14 cellular contexts compared by ENCODE assay signal in genomic region chr19:4360641-4361151, GRCh38. TPM values are rescaled to one million over a fixed set of nuclear protein-coding genes. Genes with fewer than 3 reads are reported as not detected.
DNase-seq lines count a peak whose midpoint lies in the region; ATAC-seq and TF ChIP-seq lines count a peak whose summit lies in the region.
"Had no signal": no experiment of that assay in that cellular context is flagged by ENCODE, and none has a peak within 500 bp of the region (broad histone marks: within the 10 kb centered on the region; RNA-seq: fewer than 3 reads in every experiment).

No MANE protein-coding gene starts in this region.

- no peak for TF ChIP-seq CTCF in MCF 10A (IDR thresholded peaks at IDR 0.05; ENCODE audit: unreplicated experiment)
- no peak for TF ChIP-seq CTCF in breast epithelium (IDR thresholded peaks at IDR 0.05)
- no peak for TF ChIP-seq CTCF in type B pancreatic cell (conservative IDR thresholded peaks at IDR 0.05)

- peak; percentile 17 for ATAC-seq in left lobe of liver
- ATAC-seq: pancreas had no signal

- H3K4me1 Mint-ChIP-seq in MCF 10A (ENCODE audit: insufficient read depth, unreplicated experiment): no peaks in the 10 kb centered on the region
- H3K4me1 Mint-ChIP-seq in activated naive CD8-positive, alpha-beta T cell treated with anti-CD3 and anti-CD28 coated beads for 36 hours: no peaks in the 10 kb centered on the region
- no peaks in the 10 kb centered on the region for H3K4me1 Mint-ChIP-seq in type B pancreatic cell (ENCODE audit: unreplicated experiment)

- peak overlapping the region; percentile 29 for H3K27ac Mint-ChIP-seq in MCF 10A (ENCODE audit: low read depth, unreplicated experiment)
- peak overlapping the region; percentile 34 for H3K27ac Mint-ChIP-seq in activated naive CD8-positive, alpha-beta T cell treated with anti-CD3 and anti-CD28 coated beads for 36 hours
- peak overlapping the region; percentile 70 for H3K27ac Mint-ChIP-seq in type B pancreatic cell

- no peaks in the 10 kb centered on the region for H3K36me3 ChIP-seq in breast epithelium

- no peaks in the 10 kb centered on the region for H3K4me1 ChIP-seq in breast epithelium
- H3K4me1 ChIP-seq: pancreas had no signal

- no peak for DNase-seq in MCF 10A (ENCODE audit: unreplicated experiment)
- DNase-seq in breast epithelium (ENCODE audit: low spot score in 2 of 2): no peak
- DNase-seq in activated naive CD8-positive, alpha-beta T cell treated with anti-CD3 and anti-CD28 coated beads for 36 hours: no peak
- no peak for DNase-seq in left lobe of liver (ENCODE audit: low spot score)
- DNase-seq in type B pancreatic cell (ENCODE audit: extremely low spot score, unreplicated experiment): no peak
- DNase-seq in amniotic stem cell (lab: John Stamatoyannopoulos, UW): no peak
- no peak for DNase-seq in RPMI8226
- DNase-seq in stimulated activated naive CD4-positive, alpha-beta T cell (lab: John Stamatoyannopoulos, UW): no peak
- DNase-seq: DMS79; effector memory CD4-positive, alpha-beta T cell; left ventricle myocardium inferior; NCI-H1105 treated with DMSO at 0.1 percent for 48 hours; SHP77 treated with DMSO at 0.1 percent for 48 hours had no signal

- no peak overlapping the region for H3K4me3 ChIP-seq in breast epithelium
- H3K4me3 ChIP-seq: left ventricle myocardium inferior, pancreas had no signal

- TF ChIP-seq POLR2A in breast epithelium (IDR thresholded peaks at IDR 0.05): no peak

- H3K36me3 Mint-ChIP-seq in MCF 10A (ENCODE audit: insufficient read depth, unreplicated experiment): peaks cover 65% of the 10 kb centered on the region
- H3K36me3 Mint-ChIP-seq in activated naive CD8-positive, alpha-beta T cell treated with anti-CD3 and anti-CD28 coated beads for 36 hours: no peaks in the 10 kb centered on the region
- H3K36me3 Mint-ChIP-seq in type B pancreatic cell: no peaks in the 10 kb centered on the region

- TSS peak; percentile 63 for BruUV-seq in MCF 10A (replicated peaks; lab: Mats Ljungman, UMichigan)

- intact Hi-C loops in MCF 10A (cut with micrococcal nuclease) (no loop called here), breast epithelium (cut with DNase I; ENCODE audit: low total_unique reads) (loop anchor here (10.0 kb wide), 2 partner anchors 96 to 1364 kb away; partner anchors contain the start of genes CATSPERD and LONP1)

- no peaks in the 10 kb centered on the region for H3K9me3 ChIP-seq in breast epithelium
- H3K9me3 ChIP-seq: left ventricle myocardium inferior, pancreas had no signal

- H3K9me3 Mint-ChIP-seq in MCF 10A (ENCODE audit: unreplicated experiment) (no peaks in the 10 kb centered on the region), type B pancreatic cell (no peaks in the 10 kb centered on the region)
- no peaks in the 10 kb centered on the region for H3K9me3 Mint-ChIP-seq in activated naive CD8-positive, alpha-beta T cell treated with anti-CD3 and anti-CD28 coated beads for 36 hours

- H3K27me3 ChIP-seq in breast epithelium: no peaks in the 10 kb centered on the region
- H3K27me3 ChIP-seq: pancreas had no signal

- CTCF ChIA-PET in MCF 10A (lab: Yijun Ruan, JAX): no interaction called here

- POLR2A ChIA-PET in MCF 10A (lab: Yijun Ruan, JAX): interaction anchor here (0.5 to 1.6 kb wide), 4 partner anchors 13 to 109 kb away, joined by 3 to 7 read pairs (median 4); partner anchors contain the start of gene MPND

- H3K27ac ChIP-seq in breast epithelium: no peak overlapping the region
- H3K27ac ChIP-seq: left ventricle myocardium inferior, pancreas had no signal

- no peaks in the 10 kb centered on the region for H3K27me3 Mint-ChIP-seq in MCF 10A (ENCODE audit: insufficient read depth, unreplicated experiment)
- no peaks in the 10 kb centered on the region for H3K27me3 Mint-ChIP-seq in activated naive CD8-positive, alpha-beta T cell treated with anti-CD3 and anti-CD28 coated beads for 36 hours
- no peaks in the 10 kb centered on the region for H3K27me3 Mint-ChIP-seq in type B pancreatic cell

- H3K4me3 Mint-ChIP-seq in MCF 10A (ENCODE audit: unreplicated experiment): no peak overlapping the region
- no peak overlapping the region for H3K4me3 Mint-ChIP-seq in activated naive CD8-positive, alpha-beta T cell treated with anti-CD3 and anti-CD28 coated beads for 36 hours
- peak overlapping the region; percentile 44 for H3K4me3 Mint-ChIP-seq in type B pancreatic cell

RNA-seq across cellular contexts. Expression of gene MPND, which starts 17.3 kb away (rescaled TPM):
- total RNA-seq in MCF 10A (2022): 2.4 and 7.2 TPM in 2 replicates
- total RNA-seq in breast epithelium: 1 to 10 TPM; 6.1 to 7.7 (median 7.5) TPM
- 10 to 100 TPM; 15.6 to 18.8 TPM for total RNA-seq in activated naive CD8-positive, alpha-beta T cell treated with anti-CD3 and anti-CD28 coated beads for 36 hours
- total RNA-seq in left lobe of liver: 24.2 TPM
- total RNA-seq in type B pancreatic cell (ENCODE audit: low replicate concordance): 43.5 and 43.6 TPM in 2 replicates

RNA-seq across cellular contexts. Expression of gene STAP2, which starts 22.1 kb away (rescaled TPM):
- total RNA-seq in MCF 10A (2022) (14.8 and 20.3 TPM in 2 replicates), breast epithelium (10 to 100 TPM in 2 of 3 donors, 1 to 10 TPM in 1; 1.6 to 51.4 (median 25.9) TPM), left lobe of liver (31.8 TPM), type B pancreatic cell (ENCODE audit: low replicate concordance) (42.5 and 96.9 TPM in 2 replicates)
- 10 to 100 TPM; 12.3 to 13.1 TPM for total RNA-seq in activated naive CD8-positive, alpha-beta T cell treated with anti-CD3 and anti-CD28 coated beads for 36 hours

RNA-seq across cellular contexts. Expression of gene SH3GL1, which starts 39.7 kb away (rescaled TPM):
- total RNA-seq in MCF 10A (2022): 94.4 and 106 TPM in 2 replicates
- 10 to 100 TPM; 25.6 to 52.5 (median 33.8) TPM for total RNA-seq in breast epithelium
- total RNA-seq in activated naive CD8-positive, alpha-beta T cell treated with anti-CD3 and anti-CD28 coated beads for 36 hours: 10 to 100 TPM; 40.3 to 41.1 TPM
- 30.2 TPM for total RNA-seq in left lobe of liver
- 74.4 and 87.2 TPM in 2 replicates for total RNA-seq in type B pancreatic cell (ENCODE audit: low replicate concordance)

RNA-seq across cellular contexts. Expression of gene CHAF1A, which starts 41.7 kb away (rescaled TPM):
- total RNA-seq in MCF 10A (2022): 15.3 and 16.7 TPM in 2 replicates
- total RNA-seq in breast epithelium: 1 to 10 TPM; 6.3 to 8.2 (median 7.9) TPM
- 10 to 100 TPM; 76.8 to 77.6 TPM for total RNA-seq in activated naive CD8-positive, alpha-beta T cell treated with anti-CD3 and anti-CD28 coated beads for 36 hours
- total RNA-seq in left lobe of liver: 3.3 TPM
- 25.7 and 46.3 TPM in 2 replicates for total RNA-seq in type B pancreatic cell (ENCODE audit: low replicate concordance)

RNA-seq across cellular contexts. Expression of gene FSD1, which starts 56.3 kb away (rescaled TPM):
- total RNA-seq in MCF 10A (2022): not detected in 2 replicates
- total RNA-seq in breast epithelium: under 1 TPM in 1 of 3 donors, not detected in 2; 0.88 TPM
- total RNA-seq in activated naive CD8-positive, alpha-beta T cell treated with anti-CD3 and anti-CD28 coated beads for 36 hours: 10 to 100 TPM; 21.0 to 21.3 TPM
- total RNA-seq in left lobe of liver: 1.3 TPM
- 4.8 and 26.3 TPM in 2 replicates for total RNA-seq in type B pancreatic cell (ENCODE audit: low replicate concordance)
- total RNA-seq: left ventricle myocardium inferior had no signal
